ENCODE assay signal across 1 cellular context in the genomic region with DNA sequence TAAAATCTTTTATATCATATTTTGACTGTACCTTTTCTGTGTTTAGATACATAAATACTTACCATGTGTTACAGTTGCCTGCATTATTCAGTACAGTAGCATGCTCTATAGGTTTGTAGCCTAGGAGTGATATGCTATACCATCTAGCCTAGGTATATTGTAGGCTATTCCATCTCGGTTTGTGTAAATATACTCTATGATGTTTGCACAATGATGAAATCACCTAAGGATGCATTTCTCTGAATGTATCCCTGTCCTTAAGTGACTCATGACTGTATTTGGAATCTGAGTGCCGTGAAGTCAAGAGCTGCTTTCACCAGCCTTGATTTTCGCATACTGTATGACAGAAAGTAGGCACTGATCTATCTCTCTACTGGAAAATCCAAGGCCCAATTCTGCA.
A peak's percentile ranks its signal among the peaks of the same experiment; 100 is the strongest.
TF ChIP-seq lines count a peak whose summit lies in the region.

No MANE protein-coding gene starts in this region.

TF ChIP-seq in HepG2, 621 proteins besides CTCF, POLR2A, EP300 and RAD21 (continued from another document and continues in another):
- TF ChIP-seq ZNF280D (CRISPR knock-in tag; IDR thresholded peaks at IDR 0.05) (0 out of 2 replicates have a peak, but pooled peaks have one; percentile 51), E2F2 (CRISPR knock-in tag; IDR thresholded peaks at IDR 0.05; ENCODE audit: borderline replicate concordance) (no peak), ZNF883 (CRISPR knock-in tag; IDR thresholded peaks at IDR 0.05; ENCODE audit: not compliant biosample characterization) (no peak), TRIM24 (CRISPR knock-in tag; IDR thresholded peaks at IDR 0.05) (peak; percentile 65; the same call in 1 of the 2 replicates), ZBTB20 (CRISPR knock-in tag; IDR thresholded peaks at IDR 0.05; ENCODE audit: borderline replicate concordance, low read depth) (peak; percentile 99), SMARCC2 (IDR thresholded peaks at IDR 0.05) (peak; percentile 81; the same call in 1 of the 2 replicates), MIXL1 (CRISPR knock-in tag; IDR thresholded peaks at IDR 0.05) (peak; percentile 89), MAX (IDR thresholded peaks at IDR 0.05) (0 out of 2 replicates have a peak, but pooled peaks have one; percentile 24), ADNP (CRISPR knock-in tag; IDR thresholded peaks at IDR 0.05) (no peak), SIX1 (CRISPR knock-in tag; IDR thresholded peaks at IDR 0.05; ENCODE audit: borderline replicate concordance) (peak; percentile 67; the same call in 1 of the 2 replicates), ISL2 (CRISPR knock-in tag; IDR thresholded peaks at IDR 0.05) (peak; percentile 85), FOXO1 (CRISPR knock-in tag; IDR thresholded peaks at IDR 0.05) (peak; percentile 32; the same call in 1 of the 2 replicates), RXRB (CRISPR knock-in tag; IDR thresholded peaks at IDR 0.05; ENCODE audit: borderline replicate concordance) (peak; percentile 100), ZFP90 (CRISPR knock-in tag; IDR thresholded peaks at IDR 0.05; ENCODE audit: borderline replicate concordance) (0 out of 2 replicates have a peak, but pooled peaks have one; percentile 30), PPARG (CRISPR knock-in tag; conservative IDR thresholded peaks at IDR 0.05) (0 out of 2 replicates have a peak, but pooled peaks have one; percentile 38), GATAD1 (CRISPR knock-in tag; IDR thresholded peaks at IDR 0.05) (peak; percentile 69), SMC3 (IDR thresholded peaks at IDR 0.05; ENCODE audit: low read length) (0 out of 2 replicates have a peak, but pooled peaks have one; percentile 9), SPEN (CRISPR knock-in tag; IDR thresholded peaks at IDR 0.05; ENCODE audit: low read depth) (no peak), ZNF503 (CRISPR knock-in tag; IDR thresholded peaks at IDR 0.05) (peak; percentile 55; the same call in 1 of the 2 replicates), ZNF800 (CRISPR knock-in tag; IDR thresholded peaks at IDR 0.05) (peak; percentile 49; the same call in 1 of the 2 replicates), REXO4 (CRISPR knock-in tag; IDR thresholded peaks at IDR 0.05; ENCODE audit: borderline replicate concordance) (no peak), NFIC (IDR thresholded peaks at IDR 0.05; ENCODE audit: low read length) (peak; percentile 72), KDM1A (CRISPR knock-in tag; IDR thresholded peaks at IDR 0.05) (peak; percentile 73), POGZ (CRISPR knock-in tag; IDR thresholded peaks at IDR 0.05) (peak; percentile 91), ZNF678 (CRISPR knock-in tag; IDR thresholded peaks at IDR 0.05) (no peak), CREM (IDR thresholded peaks at IDR 0.05) (peak; percentile 65), CREM (CRISPR knock-in tag; IDR thresholded peaks at IDR 0.05) (no peak), ZNF878 (CRISPR knock-in tag; IDR thresholded peaks at IDR 0.05) (peak; percentile 44; the same call in 1 of the 2 replicates), MXI1 (IDR thresholded peaks at IDR 0.05; ENCODE audit: borderline replicate concordance, low read depth, low read length) (peak; percentile 20; the same call in 1 of the 3 replicates), LCORL (IDR thresholded peaks at IDR 0.05) (no peak), LCORL (CRISPR knock-in tag; IDR thresholded peaks at IDR 0.05) (peak; percentile 63; the same call in 1 of the 2 replicates), ZNF205 (CRISPR knock-in tag; IDR thresholded peaks at IDR 0.05) (0 out of 2 replicates have a peak, but pooled peaks have one; percentile 19), RNF2 (conservative IDR thresholded peaks at IDR 0.05; ENCODE audit: low read depth) (no peak), PHF20 (CRISPR knock-in tag; IDR thresholded peaks at IDR 0.05) (no peak), GATA4 (IDR thresholded peaks at IDR 0.05; ENCODE audit: borderline replicate concordance, low read depth) (no peak), SIX4 (CRISPR knock-in tag; IDR thresholded peaks at IDR 0.05) (peak; percentile 60), TFE3 (CRISPR knock-in tag; IDR thresholded peaks at IDR 0.05) (peak; percentile 79; the same call in 1 of the 2 replicates), JUND (CRISPR knock-in tag; IDR thresholded peaks at IDR 0.05) (peak; percentile 96), HOMEZ (CRISPR knock-in tag; IDR thresholded peaks at IDR 0.05; ENCODE audit: low read depth) (peak; percentile 96), KDM4B (CRISPR knock-in tag; IDR thresholded peaks at IDR 0.05) (peak; percentile 75; the same call in 1 of the 2 replicates), ZNF24 (IDR thresholded peaks at IDR 0.05) (0 out of 2 replicates have a peak, but pooled peaks have one; percentile 65)
- TF ChIP-seq, protein P1, sequence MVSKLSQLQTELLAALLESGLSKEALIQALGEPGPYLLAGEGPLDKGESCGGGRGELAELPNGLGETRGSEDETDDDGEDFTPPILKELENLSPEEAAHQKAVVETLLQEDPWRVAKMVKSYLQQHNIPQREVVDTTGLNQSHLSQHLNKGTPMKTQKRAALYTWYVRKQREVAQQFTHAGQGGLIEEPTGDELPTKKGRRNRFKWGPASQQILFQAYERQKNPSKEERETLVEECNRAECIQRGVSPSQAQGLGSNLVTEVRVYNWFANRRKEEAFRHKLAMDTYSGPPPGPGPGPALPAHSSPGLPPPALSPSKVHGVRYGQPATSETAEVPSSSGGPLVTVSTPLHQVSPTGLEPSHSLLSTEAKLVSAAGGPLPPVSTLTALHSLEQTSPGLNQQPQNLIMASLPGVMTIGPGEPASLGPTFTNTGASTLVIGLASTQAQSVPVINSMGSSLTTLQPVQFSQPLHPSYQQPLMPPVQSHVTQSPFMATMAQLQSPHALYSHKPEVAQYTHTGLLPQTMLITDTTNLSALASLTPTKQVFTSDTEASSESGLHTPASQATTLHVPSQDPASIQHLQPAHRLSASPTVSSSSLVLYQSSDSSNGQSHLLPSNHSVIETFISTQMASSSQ (IDR thresholded peaks at IDR 0.05; ENCODE audit: low read depth), result peak; percentile 61; the same call in 1 of the 2 replicates
- TF ChIP-seq, protein P1 (CRISPR knock-in tag; IDR thresholded peaks at IDR 0.05; ENCODE audit: borderline replicate concordance), result peak; percentile 57; the same call in 1 of the 2 replicates
- TF ChIP-seq, protein P2, sequence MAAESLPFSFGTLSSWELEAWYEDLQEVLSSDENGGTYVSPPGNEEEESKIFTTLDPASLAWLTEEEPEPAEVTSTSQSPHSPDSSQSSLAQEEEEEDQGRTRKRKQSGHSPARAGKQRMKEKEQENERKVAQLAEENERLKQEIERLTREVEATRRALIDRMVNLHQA (CRISPR knock-in tag; IDR thresholded peaks at IDR 0.05), result no peak
- TF ChIP-seq, protein P3, sequence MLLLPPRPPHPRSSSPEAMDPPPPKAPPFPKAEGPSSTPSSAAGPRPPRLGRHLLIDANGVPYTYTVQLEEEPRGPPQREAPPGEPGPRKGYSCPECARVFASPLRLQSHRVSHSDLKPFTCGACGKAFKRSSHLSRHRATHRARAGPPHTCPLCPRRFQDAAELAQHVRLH (CRISPR knock-in tag; IDR thresholded peaks at IDR 0.05; ENCODE audit: borderline replicate concordance, low read depth), result peak; percentile 78; the same call in 1 of the 2 replicates
